Comparison of ENCODE assay signal across 23 cellular contexts in the genomic region with DNA sequence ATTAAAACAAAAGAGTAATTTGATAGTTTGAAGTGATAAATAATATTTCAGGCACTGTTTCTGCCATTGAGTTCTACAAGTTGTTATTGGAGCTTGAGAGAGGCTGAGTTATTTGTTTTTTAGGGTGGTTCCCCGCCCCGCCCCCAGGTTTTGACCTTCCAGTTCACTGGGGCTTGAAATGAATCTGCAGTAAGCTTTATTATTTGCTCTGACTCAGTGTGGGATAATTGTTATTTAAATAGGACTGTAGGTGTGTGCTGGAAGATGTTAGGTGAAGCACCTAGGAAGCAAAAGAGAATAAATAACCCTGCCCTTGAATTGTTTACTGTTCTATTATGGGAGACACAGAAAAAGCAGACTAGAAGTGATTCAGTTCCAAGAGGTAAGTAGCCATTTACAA.
DNase-seq lines count a peak whose midpoint lies in the region; ATAC-seq, FAIRE-seq and TF ChIP-seq lines count a peak whose summit lies in the region.
"Had no signal": no experiment of that assay in that cellular context is flagged by ENCODE, and none has a peak within 500 bp of the region (broad histone marks: within the 10 kb centered on the region; RNA-seq: fewer than 3 reads in every experiment).

No MANE protein-coding gene starts in this region.

- intact Hi-C loops in GM12878 (cut with micrococcal nuclease; ENCODE audit: unreplicated experiment) = no loop called here

- DNase-seq in H7 = peak; percentile 33
- DNase-seq in NCI-H2081 (lab: John Stamatoyannopoulos, UW) = peak; percentile 73 to 96
- no peak for DNase-seq in GM12878 (ENCODE audit: low read depth, low spot score)
- no peak for DNase-seq in GM13977 (ENCODE audit: low spot score)
- no peak for DNase-seq in HPDE6-E6E7 (ENCODE audit: extremely low spot score)
- DNase-seq: activated CD4-positive, alpha-beta T cell treated with anti-CD3 and anti-CD28 coated beads for 36 hours; dermis blood vessel endothelial cell; DMS79 treated with DMSO at 0.1 percent for 48 hours; esophagus squamous epithelium; islet precursor cell; KG1; mesenchymal stem cell; naive thymus-derived CD4-positive, alpha-beta T cell; NCI-H526; pancreas; sigmoid colon; SK-N-SH; T1000; trophoblast cell had no signal

- TF ChIP-seq POLR2A in GM12878 (IDR thresholded peaks at IDR 0.05; ENCODE audit: low read depth, low read length) = no peak

- H3K4me1 ChIP-seq in GM12878 (ENCODE audit: control insufficient read depth, insufficient read depth, low read length) = no peaks in the 10 kb centered on the region
- H3K4me1 ChIP-seq: esophagus squamous epithelium, pancreas, sigmoid colon had no signal

- no peak overlapping the region for H3K9ac ChIP-seq in GM12878 (ENCODE audit: control insufficient read depth, insufficient read depth, low read length)
- H3K9ac ChIP-seq: SK-N-SH had no signal

- no peaks in the 10 kb centered on the region for H3K79me2 ChIP-seq in GM12878 (ENCODE audit: control insufficient read depth, insufficient read depth, low read length)

- no peaks in the 10 kb centered on the region for H3K9me3 ChIP-seq in GM12878 (replicated peaks; ENCODE audit: control insufficient read depth, insufficient read depth, low read length)
- H3K9me3 ChIP-seq: pancreas, sigmoid colon, SK-N-SH had no signal

- in situ Hi-C loops in GM12878 (cut with MboI) (no loop called here), GM13977 (cut with MboI; ENCODE audit: low pct_unique_long_range_greater_than_20kb, low sequenced_read_pairs, unreplicated experiment) (no loop called here)

- TF ChIP-seq CTCF in 22Rv1 (IDR thresholded peaks at IDR 0.05) = no peak
- TF ChIP-seq CTCF in GM12878 (IDR thresholded peaks at IDR 0.05 in 2 of 3, conservative IDR thresholded peaks at IDR 0.05 in 1 of 3; ENCODE audit: control insufficient read depth in 2 of 3, extremely low read depth in 1 of 3, insufficient read depth in 1 of 3, low read depth in 3 of 3, low read length in 3 of 3) = no peak
- TF ChIP-seq CTCF in GM13977 (IDR thresholded peaks at IDR 0.05; ENCODE audit: extremely low read depth, insufficient read depth, missing control alignments) = no peak

- no TSS peak for BruUV-seq in GM12878 (replicated peaks; lab: Mats Ljungman, UMichigan)

- 0% methylated on average over 2 of the region's 2 CpGs for WGBS in GM12878 (ENCODE audit: insufficient coverage, insufficient replicate concordance, low lambda C conversion rate, missing lambda C conversion rate)

- H4K20me1 ChIP-seq in GM12878 (ENCODE audit: control insufficient read depth, insufficient read depth) = no peaks in the 10 kb centered on the region

- H3K27me3 ChIP-seq in H7 (ENCODE audit: control insufficient read depth, insufficient read depth, low read length) = no peaks in the 10 kb centered on the region
- H3K27me3 ChIP-seq in GM12878 (replicated peaks in 1 of 2; ENCODE audit: control insufficient read depth in 2 of 2, insufficient read depth in 2 of 2, low read length in 1 of 2) = no peaks in the 10 kb centered on the region
- H3K27me3 ChIP-seq: esophagus squamous epithelium, pancreas, sigmoid colon had no signal

- no peak for FAIRE-seq in GM12878 (lab: Jason Lieb, UNC)
- FAIRE-seq: pancreas had no signal

- CTCF ChIA-PET in GM12878 (lab: Yijun Ruan, JAX) = no interaction called here

- H3K27ac ChIP-seq in 22Rv1 (peak overlapping the region; percentile 79), GM12878 (ENCODE audit: control insufficient read depth, insufficient read depth) (no peak overlapping the region)
- H3K27ac ChIP-seq: pancreas, sigmoid colon had no signal

- H3K36me3 ChIP-seq in H7 (replicated peaks; ENCODE audit: control insufficient read depth, insufficient read depth, low read length) (no peaks in the 10 kb centered on the region), GM12878 (ENCODE audit: control insufficient read depth in 2 of 2, insufficient read depth in 2 of 2, low read length in 1 of 2) (no peaks in the 10 kb centered on the region)
- H3K36me3 ChIP-seq: esophagus squamous epithelium, pancreas, sigmoid colon had no signal

- RAD21 ChIA-PET in GM12878 (lab: Charles Lee; ENCODE audit: unreplicated experiment) = no interaction called here

- no peak for TF ChIP-seq RAD21 in GM12878 (IDR thresholded peaks at IDR 0.05; ENCODE audit: insufficient read depth, low read depth, low read length)

- no peak overlapping the region for H2AFZ ChIP-seq in GM12878 (ENCODE audit: control insufficient read depth, low read depth, low read length)

- POLR2A ChIA-PET in GM12878 (lab: Charles Lee) = no interaction called here

- H3K4me3 ChIP-seq in H7 (ENCODE audit: insufficient read depth, low read depth, low read length) = no peak overlapping the region
- H3K4me3 ChIP-seq in GM12878 = no peak overlapping the region
- H3K4me3 ChIP-seq: esophagus squamous epithelium, pancreas, sigmoid colon had no signal

- SMC1A ChIA-PET in GM12878 (lab: Charles Lee; ENCODE audit: uncharacterized antibody, unreplicated experiment) = no interaction called here

- no peak for TF ChIP-seq EP300 in GM12878 (IDR thresholded peaks at IDR 0.05; ENCODE audit: borderline replicate concordance in 1 of 2, control insufficient read depth in 1 of 2, low read depth in 2 of 2, low read length in 2 of 2)

- no peak overlapping the region for H3K4me2 ChIP-seq in GM12878 (ENCODE audit: control insufficient read depth, insufficient read depth)
- H3K4me2 ChIP-seq: SK-N-SH had no signal

- ATAC-seq in GM12878 (no peak), GM18511 (IDR thresholded peaks at IDR 0.05; ENCODE audit: unreplicated experiment) (no peak), HG03095 (IDR thresholded peaks at IDR 0.05; ENCODE audit: unreplicated experiment) (no peak)
- ATAC-seq: activated CD4-positive, alpha-beta T cell treated with anti-CD3 and anti-CD28 coated beads for 36 hours; naive thymus-derived CD4-positive, alpha-beta T cell; Panc1; pancreas had no signal

TF ChIP-seq in GM12878, 131 proteins besides CTCF, POLR2A, EP300 and RAD21:
- TF ChIP-seq, protein P1, sequence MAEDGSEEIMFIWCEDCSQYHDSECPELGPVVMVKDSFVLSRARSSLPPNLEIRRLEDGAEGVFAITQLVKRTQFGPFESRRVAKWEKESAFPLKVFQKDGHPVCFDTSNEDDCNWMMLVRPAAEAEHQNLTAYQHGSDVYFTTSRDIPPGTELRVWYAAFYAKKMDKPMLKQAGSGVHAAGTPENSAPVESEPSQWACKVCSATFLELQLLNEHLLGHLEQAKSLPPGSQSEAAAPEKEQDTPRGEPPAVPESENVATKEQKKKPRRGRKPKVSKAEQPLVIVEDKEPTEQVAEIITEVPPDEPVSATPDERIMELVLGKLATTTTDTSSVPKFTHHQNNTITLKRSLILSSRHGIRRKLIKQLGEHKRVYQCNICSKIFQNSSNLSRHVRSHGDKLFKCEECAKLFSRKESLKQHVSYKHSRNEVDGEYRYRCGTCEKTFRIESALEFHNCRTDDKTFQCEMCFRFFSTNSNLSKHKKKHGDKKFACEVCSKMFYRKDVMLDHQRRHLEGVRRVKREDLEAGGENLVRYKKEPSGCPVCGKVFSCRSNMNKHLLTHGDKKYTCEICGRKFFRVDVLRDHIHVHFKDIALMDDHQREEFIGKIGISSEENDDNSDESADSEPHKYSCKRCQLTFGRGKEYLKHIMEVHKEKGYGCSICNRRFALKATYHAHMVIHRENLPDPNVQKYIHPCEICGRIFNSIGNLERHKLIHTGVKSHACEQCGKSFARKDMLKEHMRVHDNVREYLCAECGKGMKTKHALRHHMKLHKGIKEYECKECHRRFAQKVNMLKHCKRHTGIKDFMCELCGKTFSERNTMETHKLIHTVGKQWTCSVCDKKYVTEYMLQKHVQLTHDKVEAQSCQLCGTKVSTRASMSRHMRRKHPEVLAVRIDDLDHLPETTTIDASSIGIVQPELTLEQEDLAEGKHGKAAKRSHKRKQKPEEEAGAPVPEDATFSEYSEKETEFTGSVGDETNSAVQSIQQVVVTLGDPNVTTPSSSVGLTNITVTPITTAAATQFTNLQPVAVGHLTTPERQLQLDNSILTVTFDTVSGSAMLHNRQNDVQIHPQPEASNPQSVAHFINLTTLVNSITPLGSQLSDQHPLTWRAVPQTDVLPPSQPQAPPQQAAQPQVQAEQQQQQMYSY (CRISPR knock-in tag; IDR thresholded peaks at IDR 0.05) = no peak
- peak; percentile 40; the same call in 1 of the 2 replicates for TF ChIP-seq NR2F1 (conservative IDR thresholded peaks at IDR 0.05)

Comparison
In these comparisons a context has a peak if more than half of its experiments do, and no peak if none do; other contexts are left out.
1. DNase-seq: peak in H7 (single experiment) and NCI-H2081 (2 of 2); none in GM12878 (single experiment), GM13977 (single experiment) and HPDE6-E6E7 (single experiment).